Comparison of ENCODE assay signal across 1 cellular context in the genomic region with DNA sequence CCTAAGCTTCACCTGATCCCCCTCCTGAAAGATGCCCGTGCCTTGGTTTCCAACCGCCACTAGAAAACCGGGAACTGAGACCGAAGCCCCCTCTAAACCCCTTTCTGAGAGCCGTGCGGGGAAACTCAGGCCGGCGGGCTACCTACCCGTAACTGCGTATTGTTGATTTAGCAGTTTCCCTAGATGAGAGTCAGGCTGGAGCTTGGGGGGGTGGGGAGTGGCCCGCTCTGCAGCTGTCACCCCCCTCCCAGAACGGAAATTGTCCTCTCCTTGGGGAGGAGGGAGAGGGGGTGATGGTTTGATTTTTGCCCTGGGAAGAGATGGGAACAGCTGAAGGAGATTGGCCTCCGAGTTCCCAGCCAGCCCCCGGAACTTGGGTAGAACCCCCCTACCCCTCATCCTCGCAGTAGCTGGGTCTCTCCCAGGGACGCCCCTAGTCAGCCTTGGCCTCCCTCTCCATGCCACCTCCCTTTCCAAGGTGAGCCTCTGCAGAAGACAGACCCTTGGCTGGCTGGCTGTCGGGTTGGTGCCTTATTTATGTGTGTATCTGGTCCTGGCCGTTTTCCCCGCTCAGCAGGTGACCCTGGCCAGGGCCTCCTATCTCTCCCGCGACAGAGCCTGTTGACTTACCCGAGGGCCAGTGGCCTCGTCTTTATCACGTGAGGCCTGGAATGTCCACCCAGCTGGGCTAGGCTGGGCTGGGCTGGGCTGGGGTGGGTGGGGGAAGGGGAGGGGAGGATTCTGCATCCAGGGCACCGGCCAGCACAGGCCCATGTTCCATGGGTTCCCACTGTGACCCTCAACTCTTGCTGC.
TF ChIP-seq lines count a peak whose summit lies in the region.

No MANE protein-coding gene starts in this region.

TF ChIP-seq in HepG2, 621 proteins besides CTCF, POLR2A, EP300 and RAD21 (continued from another document and continues in another):
- TF ChIP-seq PAF1 (CRISPR knock-in tag; IDR thresholded peaks at IDR 0.05) (no peak), ZNF816 (CRISPR knock-in tag; IDR thresholded peaks at IDR 0.05; ENCODE audit: borderline replicate concordance) (no peak), ZSCAN29 (CRISPR knock-in tag; conservative IDR thresholded peaks at IDR 0.05) (no peak), ESRRA (CRISPR knock-in tag; IDR thresholded peaks at IDR 0.05; ENCODE audit: low read depth) (no peak), SETDB1 (CRISPR knock-in tag; IDR thresholded peaks at IDR 0.05; ENCODE audit: borderline replicate concordance) (no peak), REST (IDR thresholded peaks at IDR 0.05; ENCODE audit: borderline replicate concordance in 1 of 2, low read depth in 1 of 2, low read length in 2 of 2) (no peak), SMC3 (IDR thresholded peaks at IDR 0.05; ENCODE audit: low read length) (no peak), ZNF7 (CRISPR knock-in tag; IDR thresholded peaks at IDR 0.05) (no peak), THYN1 (CRISPR knock-in tag; IDR thresholded peaks at IDR 0.05; ENCODE audit: borderline replicate concordance, low read depth) (no peak), NRL (CRISPR knock-in tag; IDR thresholded peaks at IDR 0.05; ENCODE audit: borderline replicate concordance) (no peak), USF2 (IDR thresholded peaks at IDR 0.05; ENCODE audit: low read depth, low read length) (peak; percentile 79), USF2 (CRISPR knock-in tag; IDR thresholded peaks at IDR 0.05; ENCODE audit: borderline replicate concordance) (peak; percentile 87; the same call in 1 of the 2 replicates), GLMP (CRISPR knock-in tag; IDR thresholded peaks at IDR 0.05; ENCODE audit: borderline replicate concordance) (no peak), XRCC5 (optimal IDR thresholded peaks at IDR 0.05; ENCODE audit: low read length) (peak; percentile 47), ZFP36 (IDR thresholded peaks at IDR 0.05; ENCODE audit: borderline replicate concordance, low read depth, low read length, partially characterized antibody) (no peak), SUZ12 (IDR thresholded peaks at IDR 0.05; ENCODE audit: low read depth, low read length) (no peak), HNRNPL (IDR thresholded peaks at IDR 0.05; ENCODE audit: low read depth, low read length) (no peak), PHF8 (CRISPR knock-in tag; IDR thresholded peaks at IDR 0.05) (no peak; the same call in 1 of the 2 replicates), RFX1 (IDR thresholded peaks at IDR 0.05) (no peak), HMGXB4 (CRISPR knock-in tag; IDR thresholded peaks at IDR 0.05; ENCODE audit: borderline replicate concordance in 1 of 2, low read depth in 1 of 2) (no peak; a peak in 1 of 4 replicates), BCL3 (CRISPR knock-in tag; IDR thresholded peaks at IDR 0.05) (no peak), ZNF101 (CRISPR knock-in tag; IDR thresholded peaks at IDR 0.05; ENCODE audit: borderline replicate concordance, low read depth) (no peak), RELA (CRISPR knock-in tag; IDR thresholded peaks at IDR 0.05) (no peak), ZNF773 (CRISPR knock-in tag; IDR thresholded peaks at IDR 0.05; ENCODE audit: borderline replicate concordance) (no peak), ZNF30 (CRISPR knock-in tag; IDR thresholded peaks at IDR 0.05) (no peak), CHD4 (IDR thresholded peaks at IDR 0.05; ENCODE audit: borderline replicate concordance, low read length) (no peak), GPBP1L1 (CRISPR knock-in tag; IDR thresholded peaks at IDR 0.05) (no peak), SP2 (CRISPR knock-in tag; IDR thresholded peaks at IDR 0.05) (no peak), ZNF790 (CRISPR knock-in tag; IDR thresholded peaks at IDR 0.05; ENCODE audit: borderline replicate concordance) (no peak), NCOR1 (IDR thresholded peaks at IDR 0.05; ENCODE audit: borderline replicate concordance, low read length) (no peak), ZNF24 (IDR thresholded peaks at IDR 0.05) (no peak), ZBTB39 (CRISPR knock-in tag; IDR thresholded peaks at IDR 0.05) (no peak), SOX6 (IDR thresholded peaks at IDR 0.05) (no peak), SOX6 (CRISPR knock-in tag; IDR thresholded peaks at IDR 0.05) (peak; percentile 5; the same call in 1 of the 2 replicates), ZSCAN9 (CRISPR knock-in tag; IDR thresholded peaks at IDR 0.05; ENCODE audit: borderline replicate concordance) (0 out of 2 replicates have a peak, but pooled peaks have one; percentile 46), MEIS1 (CRISPR knock-in tag; IDR thresholded peaks at IDR 0.05; ENCODE audit: borderline replicate concordance) (no peak)
- TF ChIP-seq, protein P1, sequence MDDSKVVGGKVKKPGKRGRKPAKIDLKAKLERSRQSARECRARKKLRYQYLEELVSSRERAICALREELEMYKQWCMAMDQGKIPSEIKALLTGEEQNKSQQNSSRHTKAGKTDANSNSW (CRISPR knock-in tag; IDR thresholded peaks at IDR 0.05; ENCODE audit: borderline replicate concordance): no peak
- TF ChIP-seq, protein P2, sequence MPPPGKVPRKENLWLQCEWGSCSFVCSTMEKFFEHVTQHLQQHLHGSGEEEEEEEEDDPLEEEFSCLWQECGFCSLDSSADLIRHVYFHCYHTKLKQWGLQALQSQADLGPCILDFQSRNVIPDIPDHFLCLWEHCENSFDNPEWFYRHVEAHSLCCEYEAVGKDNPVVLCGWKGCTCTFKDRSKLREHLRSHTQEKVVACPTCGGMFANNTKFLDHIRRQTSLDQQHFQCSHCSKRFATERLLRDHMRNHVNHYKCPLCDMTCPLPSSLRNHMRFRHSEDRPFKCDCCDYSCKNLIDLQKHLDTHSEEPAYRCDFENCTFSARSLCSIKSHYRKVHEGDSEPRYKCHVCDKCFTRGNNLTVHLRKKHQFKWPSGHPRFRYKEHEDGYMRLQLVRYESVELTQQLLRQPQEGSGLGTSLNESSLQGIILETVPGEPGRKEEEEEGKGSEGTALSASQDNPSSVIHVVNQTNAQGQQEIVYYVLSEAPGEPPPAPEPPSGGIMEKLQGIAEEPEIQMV (CRISPR knock-in tag; IDR thresholded peaks at IDR 0.05; ENCODE audit: low read depth): no peak
- TF ChIP-seq, protein P3, sequence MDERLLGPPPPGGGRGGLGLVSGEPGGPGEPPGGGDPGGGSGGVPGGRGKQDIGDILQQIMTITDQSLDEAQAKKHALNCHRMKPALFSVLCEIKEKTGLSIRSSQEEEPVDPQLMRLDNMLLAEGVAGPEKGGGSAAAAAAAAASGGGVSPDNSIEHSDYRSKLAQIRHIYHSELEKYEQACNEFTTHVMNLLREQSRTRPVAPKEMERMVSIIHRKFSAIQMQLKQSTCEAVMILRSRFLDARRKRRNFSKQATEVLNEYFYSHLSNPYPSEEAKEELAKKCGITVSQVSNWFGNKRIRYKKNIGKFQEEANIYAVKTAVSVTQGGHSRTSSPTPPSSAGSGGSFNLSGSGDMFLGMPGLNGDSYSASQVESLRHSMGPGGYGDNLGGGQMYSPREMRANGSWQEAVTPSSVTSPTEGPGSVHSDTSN (CRISPR knock-in tag; IDR thresholded peaks at IDR 0.05): no peak
- TF ChIP-seq, protein P4, sequence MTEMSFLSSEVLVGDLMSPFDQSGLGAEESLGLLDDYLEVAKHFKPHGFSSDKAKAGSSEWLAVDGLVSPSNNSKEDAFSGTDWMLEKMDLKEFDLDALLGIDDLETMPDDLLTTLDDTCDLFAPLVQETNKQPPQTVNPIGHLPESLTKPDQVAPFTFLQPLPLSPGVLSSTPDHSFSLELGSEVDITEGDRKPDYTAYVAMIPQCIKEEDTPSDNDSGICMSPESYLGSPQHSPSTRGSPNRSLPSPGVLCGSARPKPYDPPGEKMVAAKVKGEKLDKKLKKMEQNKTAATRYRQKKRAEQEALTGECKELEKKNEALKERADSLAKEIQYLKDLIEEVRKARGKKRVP (CRISPR knock-in tag; IDR thresholded peaks at IDR 0.05): peak in 1 of 2 experiments; percentile 21; a peak in 1 of 4 replicates
